In the genomic region with DNA sequence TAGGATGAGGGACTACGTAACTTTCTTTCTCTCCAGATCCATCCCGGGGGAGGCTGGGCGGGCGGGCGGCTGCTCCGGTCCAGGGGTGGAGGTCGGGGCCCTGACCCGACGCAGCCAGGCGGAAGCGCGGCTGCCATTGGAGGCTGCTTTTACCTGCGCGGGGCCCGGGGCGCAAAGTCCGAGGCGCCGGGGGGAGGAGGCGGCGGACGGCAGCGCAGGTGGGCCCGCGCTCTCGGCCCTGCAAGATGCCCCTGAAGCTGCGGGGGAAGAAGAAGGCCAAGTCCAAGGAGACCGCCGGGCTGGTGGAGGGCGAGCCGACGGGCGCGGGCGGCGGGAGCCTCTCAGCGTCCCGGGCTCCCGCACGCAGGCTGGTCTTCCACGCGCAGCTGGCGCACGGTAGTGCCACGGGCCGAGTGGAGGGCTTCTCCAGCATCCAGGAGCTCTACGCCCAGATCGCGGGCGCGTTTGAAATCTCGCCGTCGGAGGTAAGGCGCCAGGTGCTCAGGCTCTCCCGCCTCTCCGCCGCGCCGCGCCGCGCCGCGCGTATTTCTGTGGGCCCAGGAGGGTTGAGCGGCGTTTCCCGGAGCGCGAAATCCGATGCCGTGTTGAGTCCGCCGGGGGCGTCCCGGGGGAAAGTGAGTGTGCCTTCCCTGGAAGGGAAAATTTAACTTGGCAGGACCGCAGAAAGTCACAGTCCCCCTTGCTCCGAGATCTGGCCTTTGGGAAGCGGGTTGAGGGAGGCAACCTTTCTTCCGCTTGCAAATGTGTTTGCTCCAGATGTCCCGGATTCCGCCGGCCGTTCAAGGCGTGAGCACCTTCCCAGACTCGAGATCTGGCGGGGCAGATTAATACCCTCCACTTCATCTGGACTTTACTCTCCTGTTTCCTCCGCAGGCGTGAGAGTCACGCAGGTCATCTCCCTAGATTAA, we compare ENCODE assay signal across 1 cellular context.
TF ChIP-seq lines count a peak whose summit lies in the region.

A gene with protein sequence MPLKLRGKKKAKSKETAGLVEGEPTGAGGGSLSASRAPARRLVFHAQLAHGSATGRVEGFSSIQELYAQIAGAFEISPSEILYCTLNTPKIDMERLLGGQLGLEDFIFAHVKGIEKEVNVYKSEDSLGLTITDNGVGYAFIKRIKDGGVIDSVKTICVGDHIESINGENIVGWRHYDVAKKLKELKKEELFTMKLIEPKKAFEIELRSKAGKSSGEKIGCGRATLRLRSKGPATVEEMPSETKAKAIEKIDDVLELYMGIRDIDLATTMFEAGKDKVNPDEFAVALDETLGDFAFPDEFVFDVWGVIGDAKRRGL (plus strand): TSS at position 117 of the 929 bp plus-strand sequence. CDS start 129 bp downstream, at position 246.

TF ChIP-seq in HepG2, 621 proteins besides CTCF, POLR2A, EP300 and RAD21 (continued from another document and continues in another):
- TF ChIP-seq, protein P1, sequence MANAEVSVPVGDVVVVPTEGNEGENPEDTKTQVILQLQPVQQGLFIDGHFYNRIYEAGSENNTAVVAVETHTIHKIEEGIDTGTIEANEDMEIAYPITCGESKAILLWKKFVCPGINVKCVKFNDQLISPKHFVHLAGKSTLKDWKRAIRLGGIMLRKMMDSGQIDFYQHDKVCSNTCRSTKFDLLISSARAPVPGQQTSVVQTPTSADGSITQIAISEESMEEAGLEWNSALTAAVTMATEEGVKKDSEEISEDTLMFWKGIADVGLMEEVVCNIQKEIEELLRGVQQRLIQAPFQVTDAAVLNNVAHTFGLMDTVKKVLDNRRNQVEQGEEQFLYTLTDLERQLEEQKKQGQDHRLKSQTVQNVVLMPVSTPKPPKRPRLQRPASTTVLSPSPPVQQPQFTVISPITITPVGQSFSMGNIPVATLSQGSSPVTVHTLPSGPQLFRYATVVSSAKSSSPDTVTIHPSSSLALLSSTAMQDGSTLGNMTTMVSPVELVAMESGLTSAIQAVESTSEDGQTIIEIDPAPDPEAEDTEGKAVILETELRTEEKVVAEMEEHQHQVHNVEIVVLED (CRISPR knock-in tag; IDR thresholded peaks at IDR 0.05; ENCODE audit: borderline replicate concordance): peak; percentile 94
- TF ChIP-seq RBM22 (optimal IDR thresholded peaks at IDR 0.05; ENCODE audit: low read length) (no peak), ZNF556 (CRISPR knock-in tag; IDR thresholded peaks at IDR 0.05; ENCODE audit: borderline replicate concordance) (0 out of 2 replicates have a peak, but pooled peaks have one; percentile 30), ZFP36L1 (CRISPR knock-in tag; IDR thresholded peaks at IDR 0.05) (no peak), ZNF83 (CRISPR knock-in tag; IDR thresholded peaks at IDR 0.05; ENCODE audit: borderline replicate concordance) (no peak), ATRX (CRISPR knock-in tag; IDR thresholded peaks at IDR 0.05; ENCODE audit: borderline replicate concordance) (no peak), ZNF3 (CRISPR knock-in tag; IDR thresholded peaks at IDR 0.05) (no peak), TAF1 (CRISPR knock-in tag; IDR thresholded peaks at IDR 0.05) (peak; percentile 53), RORA (CRISPR knock-in tag; IDR thresholded peaks at IDR 0.05) (no peak), SIN3A (IDR thresholded peaks at IDR 0.05; ENCODE audit: borderline replicate concordance, low read depth, low read length) (0 out of 2 replicates have a peak, but pooled peaks have one; percentile 48), ZNF747 (CRISPR knock-in tag; IDR thresholded peaks at IDR 0.05; ENCODE audit: borderline replicate concordance) (no peak), CEBPG (CRISPR knock-in tag; IDR thresholded peaks at IDR 0.05) (no peak; the same call in 1 of the 2 replicates), MEF2D (CRISPR knock-in tag; IDR thresholded peaks at IDR 0.05) (no peak), ZNF292 (CRISPR knock-in tag; IDR thresholded peaks at IDR 0.05; ENCODE audit: borderline replicate concordance, low read depth) (no peak), MED8 (CRISPR knock-in tag; IDR thresholded peaks at IDR 0.05; ENCODE audit: insufficient replicate concordance) (no peak), ZNF713 (CRISPR knock-in tag; IDR thresholded peaks at IDR 0.05) (no peak), RAD51 (IDR thresholded peaks at IDR 0.05; ENCODE audit: borderline replicate concordance) (no peak), MTF1 (CRISPR knock-in tag; IDR thresholded peaks at IDR 0.05) (no peak; the same call in 1 of the 2 replicates), NFYB (CRISPR knock-in tag; IDR thresholded peaks at IDR 0.05) (peak; percentile 62), IRF2 (CRISPR knock-in tag; IDR thresholded peaks at IDR 0.05) (no peak), EHMT2 (IDR thresholded peaks at IDR 0.05; ENCODE audit: borderline replicate concordance, low read depth, low read length) (no peak), FIP1L1 (IDR thresholded peaks at IDR 0.05; ENCODE audit: borderline replicate concordance, insufficient read depth, low read depth, low read length) (no peak), ZMYM2 (CRISPR knock-in tag; IDR thresholded peaks at IDR 0.05) (no peak), ATF1 (CRISPR knock-in tag; IDR thresholded peaks at IDR 0.05) (no peak), ZNF432 (CRISPR knock-in tag; IDR thresholded peaks at IDR 0.05; ENCODE audit: borderline replicate concordance) (no peak), DNMT3B (CRISPR knock-in tag; conservative IDR thresholded peaks at IDR 0.05) (0 out of 2 replicates have a peak, but pooled peaks have one; percentile 54), PPARG (CRISPR knock-in tag; conservative IDR thresholded peaks at IDR 0.05) (0 out of 2 replicates have a peak, but pooled peaks have one; percentile 29), BORCS8-MEF2B (CRISPR knock-in tag; IDR thresholded peaks at IDR 0.05) (peak; percentile 28)
- TF ChIP-seq, protein P2, sequence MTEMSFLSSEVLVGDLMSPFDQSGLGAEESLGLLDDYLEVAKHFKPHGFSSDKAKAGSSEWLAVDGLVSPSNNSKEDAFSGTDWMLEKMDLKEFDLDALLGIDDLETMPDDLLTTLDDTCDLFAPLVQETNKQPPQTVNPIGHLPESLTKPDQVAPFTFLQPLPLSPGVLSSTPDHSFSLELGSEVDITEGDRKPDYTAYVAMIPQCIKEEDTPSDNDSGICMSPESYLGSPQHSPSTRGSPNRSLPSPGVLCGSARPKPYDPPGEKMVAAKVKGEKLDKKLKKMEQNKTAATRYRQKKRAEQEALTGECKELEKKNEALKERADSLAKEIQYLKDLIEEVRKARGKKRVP (CRISPR knock-in tag; IDR thresholded peaks at IDR 0.05): no peak
- TF ChIP-seq, protein P3, sequence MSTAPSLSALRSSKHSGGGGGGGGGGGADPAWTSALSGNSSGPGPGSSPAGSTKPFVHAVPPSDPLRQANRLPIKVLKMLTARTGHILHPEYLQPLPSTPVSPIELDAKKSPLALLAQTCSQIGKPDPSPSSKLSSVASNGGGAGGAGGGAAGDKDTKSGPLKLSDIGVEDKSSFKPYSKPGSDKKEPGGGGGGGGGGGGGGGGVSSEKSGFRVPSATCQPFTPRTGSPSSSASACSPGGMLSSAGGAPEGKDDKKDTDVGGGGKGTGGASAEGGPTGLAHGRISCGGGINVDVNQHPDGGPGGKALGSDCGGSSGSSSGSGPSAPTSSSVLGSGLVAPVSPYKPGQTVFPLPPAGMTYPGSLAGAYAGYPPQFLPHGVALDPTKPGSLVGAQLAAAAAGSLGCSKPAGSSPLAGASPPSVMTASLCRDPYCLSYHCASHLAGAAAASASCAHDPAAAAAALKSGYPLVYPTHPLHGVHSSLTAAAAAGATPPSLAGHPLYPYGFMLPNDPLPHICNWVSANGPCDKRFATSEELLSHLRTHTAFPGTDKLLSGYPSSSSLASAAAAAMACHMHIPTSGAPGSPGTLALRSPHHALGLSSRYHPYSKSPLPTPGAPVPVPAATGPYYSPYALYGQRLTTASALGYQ (CRISPR knock-in tag; IDR thresholded peaks at IDR 0.05): no peak
- TF ChIP-seq, protein P4, sequence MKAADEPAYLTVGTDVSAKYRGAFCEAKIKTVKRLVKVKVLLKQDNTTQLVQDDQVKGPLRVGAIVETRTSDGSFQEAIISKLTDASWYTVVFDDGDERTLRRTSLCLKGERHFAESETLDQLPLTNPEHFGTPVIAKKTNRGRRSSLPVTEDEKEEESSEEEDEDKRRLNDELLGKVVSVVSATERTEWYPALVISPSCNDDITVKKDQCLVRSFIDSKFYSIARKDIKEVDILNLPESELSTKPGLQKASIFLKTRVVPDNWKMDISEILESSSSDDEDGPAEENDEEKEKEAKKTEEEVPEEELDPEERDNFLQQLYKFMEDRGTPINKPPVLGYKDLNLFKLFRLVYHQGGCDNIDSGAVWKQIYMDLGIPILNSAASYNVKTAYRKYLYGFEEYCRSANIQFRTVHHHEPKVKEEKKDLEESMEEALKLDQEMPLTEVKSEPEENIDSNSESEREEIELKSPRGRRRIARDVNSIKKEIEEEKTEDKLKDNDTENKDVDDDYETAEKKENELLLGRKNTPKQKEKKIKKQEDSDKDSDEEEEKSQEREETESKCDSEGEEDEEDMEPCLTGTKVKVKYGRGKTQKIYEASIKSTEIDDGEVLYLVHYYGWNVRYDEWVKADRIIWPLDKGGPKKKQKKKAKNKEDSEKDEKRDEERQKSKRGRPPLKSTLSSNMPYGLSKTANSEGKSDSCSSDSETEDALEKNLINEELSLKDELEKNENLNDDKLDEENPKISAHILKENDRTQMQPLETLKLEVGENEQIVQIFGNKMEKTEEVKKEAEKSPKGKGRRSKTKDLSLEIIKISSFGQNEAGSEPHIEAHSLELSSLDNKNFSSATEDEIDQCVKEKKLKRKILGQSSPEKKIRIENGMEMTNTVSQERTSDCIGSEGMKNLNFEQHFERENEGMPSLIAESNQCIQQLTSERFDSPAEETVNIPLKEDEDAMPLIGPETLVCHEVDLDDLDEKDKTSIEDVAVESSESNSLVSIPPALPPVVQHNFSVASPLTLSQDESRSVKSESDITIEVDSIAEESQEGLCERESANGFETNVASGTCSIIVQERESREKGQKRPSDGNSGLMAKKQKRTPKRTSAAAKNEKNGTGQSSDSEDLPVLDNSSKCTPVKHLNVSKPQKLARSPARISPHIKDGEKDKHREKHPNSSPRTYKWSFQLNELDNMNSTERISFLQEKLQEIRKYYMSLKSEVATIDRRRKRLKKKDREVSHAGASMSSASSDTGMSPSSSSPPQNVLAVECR (CRISPR knock-in tag; IDR thresholded peaks at IDR 0.05; ENCODE audit: borderline replicate concordance): peak; percentile 87; the same call in 1 of the 2 replicates
- TF ChIP-seq, protein P5, sequence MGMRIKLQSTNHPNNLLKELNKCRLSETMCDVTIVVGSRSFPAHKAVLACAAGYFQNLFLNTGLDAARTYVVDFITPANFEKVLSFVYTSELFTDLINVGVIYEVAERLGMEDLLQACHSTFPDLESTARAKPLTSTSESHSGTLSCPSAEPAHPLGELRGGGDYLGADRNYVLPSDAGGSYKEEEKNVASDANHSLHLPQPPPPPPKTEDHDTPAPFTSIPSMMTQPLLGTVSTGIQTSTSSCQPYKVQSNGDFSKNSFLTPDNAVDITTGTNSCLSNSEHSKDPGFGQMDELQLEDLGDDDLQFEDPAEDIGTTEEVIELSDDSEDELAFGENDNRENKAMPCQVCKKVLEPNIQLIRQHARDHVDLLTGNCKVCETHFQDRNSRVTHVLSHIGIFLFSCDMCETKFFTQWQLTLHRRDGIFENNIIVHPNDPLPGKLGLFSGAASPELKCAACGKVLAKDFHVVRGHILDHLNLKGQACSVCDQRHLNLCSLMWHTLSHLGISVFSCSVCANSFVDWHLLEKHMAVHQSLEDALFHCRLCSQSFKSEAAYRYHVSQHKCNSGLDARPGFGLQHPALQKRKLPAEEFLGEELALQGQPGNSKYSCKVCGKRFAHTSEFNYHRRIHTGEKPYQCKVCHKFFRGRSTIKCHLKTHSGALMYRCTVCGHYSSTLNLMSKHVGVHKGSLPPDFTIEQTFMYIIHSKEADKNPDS (CRISPR knock-in tag; IDR thresholded peaks at IDR 0.05): no peak
- TF ChIP-seq, protein P6, sequence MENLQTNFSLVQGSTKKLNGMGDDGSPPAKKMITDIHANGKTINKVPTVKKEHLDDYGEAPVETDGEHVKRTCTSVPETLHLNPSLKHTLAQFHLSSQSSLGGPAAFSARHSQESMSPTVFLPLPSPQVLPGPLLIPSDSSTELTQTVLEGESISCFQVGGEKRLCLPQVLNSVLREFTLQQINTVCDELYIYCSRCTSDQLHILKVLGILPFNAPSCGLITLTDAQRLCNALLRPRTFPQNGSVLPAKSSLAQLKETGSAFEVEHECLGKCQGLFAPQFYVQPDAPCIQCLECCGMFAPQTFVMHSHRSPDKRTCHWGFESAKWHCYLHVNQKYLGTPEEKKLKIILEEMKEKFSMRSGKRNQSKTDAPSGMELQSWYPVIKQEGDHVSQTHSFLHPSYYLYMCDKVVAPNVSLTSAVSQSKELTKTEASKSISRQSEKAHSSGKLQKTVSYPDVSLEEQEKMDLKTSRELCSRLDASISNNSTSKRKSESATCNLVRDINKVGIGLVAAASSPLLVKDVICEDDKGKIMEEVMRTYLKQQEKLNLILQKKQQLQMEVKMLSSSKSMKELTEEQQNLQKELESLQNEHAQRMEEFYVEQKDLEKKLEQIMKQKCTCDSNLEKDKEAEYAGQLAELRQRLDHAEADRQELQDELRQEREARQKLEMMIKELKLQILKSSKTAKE (CRISPR knock-in tag; IDR thresholded peaks at IDR 0.05; ENCODE audit: borderline replicate concordance): peak; percentile 72; the same call in 1 of the 2 replicates
- TF ChIP-seq, protein P7, sequence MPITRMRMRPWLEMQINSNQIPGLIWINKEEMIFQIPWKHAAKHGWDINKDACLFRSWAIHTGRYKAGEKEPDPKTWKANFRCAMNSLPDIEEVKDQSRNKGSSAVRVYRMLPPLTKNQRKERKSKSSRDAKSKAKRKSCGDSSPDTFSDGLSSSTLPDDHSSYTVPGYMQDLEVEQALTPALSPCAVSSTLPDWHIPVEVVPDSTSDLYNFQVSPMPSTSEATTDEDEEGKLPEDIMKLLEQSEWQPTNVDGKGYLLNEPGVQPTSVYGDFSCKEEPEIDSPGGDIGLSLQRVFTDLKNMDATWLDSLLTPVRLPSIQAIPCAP (CRISPR knock-in tag; IDR thresholded peaks at IDR 0.05; ENCODE audit: low read depth): no peak
- TF ChIP-seq, protein P8, sequence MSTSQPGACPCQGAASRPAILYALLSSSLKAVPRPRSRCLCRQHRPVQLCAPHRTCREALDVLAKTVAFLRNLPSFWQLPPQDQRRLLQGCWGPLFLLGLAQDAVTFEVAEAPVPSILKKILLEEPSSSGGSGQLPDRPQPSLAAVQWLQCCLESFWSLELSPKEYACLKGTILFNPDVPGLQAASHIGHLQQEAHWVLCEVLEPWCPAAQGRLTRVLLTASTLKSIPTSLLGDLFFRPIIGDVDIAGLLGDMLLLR (CRISPR knock-in tag; IDR thresholded peaks at IDR 0.05): no peak
- TF ChIP-seq, protein P9, sequence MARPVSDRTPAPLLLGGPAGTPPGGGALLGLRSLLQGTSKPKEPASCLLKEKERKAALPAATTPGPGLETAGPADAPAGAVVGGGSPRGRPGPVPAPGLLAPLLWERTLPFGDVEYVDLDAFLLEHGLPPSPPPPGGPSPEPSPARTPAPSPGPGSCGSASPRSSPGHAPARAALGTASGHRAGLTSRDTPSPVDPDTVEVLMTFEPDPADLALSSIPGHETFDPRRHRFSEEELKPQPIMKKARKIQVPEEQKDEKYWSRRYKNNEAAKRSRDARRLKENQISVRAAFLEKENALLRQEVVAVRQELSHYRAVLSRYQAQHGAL (CRISPR knock-in tag; IDR thresholded peaks at IDR 0.05; ENCODE audit: not compliant biosample characterization): no peak
- TF ChIP-seq, protein P10, sequence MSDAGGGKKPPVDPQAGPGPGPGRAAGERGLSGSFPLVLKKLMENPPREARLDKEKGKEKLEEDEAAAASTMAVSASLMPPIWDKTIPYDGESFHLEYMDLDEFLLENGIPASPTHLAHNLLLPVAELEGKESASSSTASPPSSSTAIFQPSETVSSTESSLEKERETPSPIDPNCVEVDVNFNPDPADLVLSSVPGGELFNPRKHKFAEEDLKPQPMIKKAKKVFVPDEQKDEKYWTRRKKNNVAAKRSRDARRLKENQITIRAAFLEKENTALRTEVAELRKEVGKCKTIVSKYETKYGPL (CRISPR knock-in tag; IDR thresholded peaks at IDR 0.05): no peak
- TF ChIP-seq, protein P11, sequence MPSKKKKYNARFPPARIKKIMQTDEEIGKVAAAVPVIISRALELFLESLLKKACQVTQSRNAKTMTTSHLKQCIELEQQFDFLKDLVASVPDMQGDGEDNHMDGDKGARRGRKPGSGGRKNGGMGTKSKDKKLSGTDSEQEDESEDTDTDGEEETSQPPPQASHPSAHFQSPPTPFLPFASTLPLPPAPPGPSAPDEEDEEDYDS (CRISPR knock-in tag; IDR thresholded peaks at IDR 0.05): no peak
